8 cellular contexts compared by ENCODE assay signal in the genomic region with DNA sequence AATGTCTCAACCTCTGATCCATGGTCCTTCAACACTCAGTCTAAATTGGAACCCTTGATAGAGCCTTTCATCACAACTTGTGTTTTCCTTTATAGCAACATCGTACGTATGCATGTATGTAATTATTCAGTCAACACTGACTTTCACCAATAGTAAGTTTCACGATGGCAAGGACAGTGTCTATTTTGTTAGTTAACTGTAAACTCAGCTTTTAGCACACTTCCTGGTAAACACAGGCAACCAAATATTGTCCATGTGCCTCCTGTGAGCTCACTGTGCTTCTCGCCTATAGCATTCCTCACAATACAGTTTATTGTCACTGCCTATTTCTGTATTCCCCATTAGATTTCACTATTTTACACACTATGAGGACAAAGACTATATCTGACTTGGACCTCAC.
"Had no signal": no experiment of that assay in that cellular context is flagged by ENCODE, and none has a peak within 500 bp of the region (broad histone marks: within the 10 kb centered on the region; RNA-seq: fewer than 3 reads in every experiment).

No MANE protein-coding gene starts in this region.

- ATAC-seq: HCT116 had no signal

- H3K4me1 ChIP-seq: HAP-1 had no signal

- H3K9ac ChIP-seq: GM23248 had no signal

- H3K36me3 ChIP-seq: HAP-1 had no signal

- H2AFZ ChIP-seq: GM23248 had no signal

- H3K9me3 ChIP-seq: HAP-1 had no signal

- H3K4me3 ChIP-seq: GM23248, HAP-1 had no signal

- DNase-seq: GM23248, GOT3, H7, HFFc6, KBM-7 had no signal

- H3K27ac ChIP-seq: GM23248, HL-60 had no signal
